8 cellular contexts compared by ENCODE assay signal in genomic region chr19:13861714-13862531, GRCh38. TPM values are rescaled to one million over a fixed set of nuclear protein-coding genes. Genes with fewer than 3 reads are reported as not detected.
DNase-seq lines count a peak whose midpoint lies in the region; ATAC-seq and TF ChIP-seq lines count a peak whose summit lies in the region.

No MANE protein-coding gene starts in this region.

- H3K4me3 ChIP-seq in H7 (ENCODE audit: insufficient read depth, low read depth, low read length) (peak overlapping the region; percentile 38), Loucy (ENCODE audit: low read length, poor library complexity, severe bottlenecking) (peak overlapping the region; percentile 64), trophoblast cell (ENCODE audit: low read depth, low read length) (no peak overlapping the region), tibial nerve (peak overlapping the region; percentile 27 to 52 (median 40))

- H3K18ac ChIP-seq in trophoblast cell (ENCODE audit: low read length) = peak overlapping the region; percentile 97

- no peak overlapping the region for H3K23ac ChIP-seq in trophoblast cell (ENCODE audit: low read length)

- peak overlapping the region; percentile 95 for H3K27ac Mint-ChIP-seq in activated naive CD8-positive, alpha-beta T cell treated with anti-CD3 and anti-CD28 coated beads, Interleukin-2, amount 10 ng/mL, durations not matched to agents 7 days and 5 days

- peak overlapping the region; percentile 95 for H2BK12ac ChIP-seq in trophoblast cell (ENCODE audit: low read length)

- no peaks in the 10 kb centered on the region for H4K20me1 ChIP-seq in Loucy (ENCODE audit: insufficient read depth, low read length, poor library complexity, severe bottlenecking)

- intact Hi-C loops in Right ventricle myocardium superior (cut with DNase I) = loop anchor here (5.0 to 10.0 kb wide), 2 partner anchors 80 to 267 kb away; no protein-coding TSS in a partner anchor

- peaks cover 20% of the 10 kb centered on the region for H3K79me1 ChIP-seq in trophoblast cell (ENCODE audit: low read length)

- DNase-seq in H7 (peak; percentile 97), SKM-1 (lab: John Stamatoyannopoulos, UW; ENCODE audit: unreplicated experiment) (peak; percentile 62), Right ventricle myocardium superior (peak; percentile 96), trophoblast cell (peak; percentile 89 to 94), tibial nerve (ENCODE audit: low spot score in 2 of 2) (peak; percentile 88 to 92)
- peak; percentile 93 for DNase-seq in activated naive CD8-positive, alpha-beta T cell treated with anti-CD3 and anti-CD28 coated beads, Interleukin-2, amount 10 ng/mL, durations not matched to agents 7 days and 5 days

- ATAC-seq in activated naive CD8-positive, alpha-beta T cell treated with anti-CD3 and anti-CD28 coated beads, Interleukin-2, amount 10 ng/mL, durations not matched to agents 7 days and 5 days (ENCODE audit: low read depth) = peak; percentile 93
- peak; percentile 93 for ATAC-seq in Right ventricle myocardium superior (ENCODE audit: poor library complexity)

- peaks cover 18% of the 10 kb centered on the region for H3K27me3 Mint-ChIP-seq in activated naive CD8-positive, alpha-beta T cell treated with anti-CD3 and anti-CD28 coated beads, Interleukin-2, amount 10 ng/mL, durations not matched to agents 7 days and 5 days

- H3K36me3 ChIP-seq in ES-I3 (ENCODE audit: insufficient read depth, low read length) (no peaks in the 10 kb centered on the region), H7 (replicated peaks; ENCODE audit: control insufficient read depth, insufficient read depth, low read length) (no peaks in the 10 kb centered on the region), Loucy (ENCODE audit: insufficient read depth, low read length) (no peaks in the 10 kb centered on the region), trophoblast cell (ENCODE audit: control insufficient read depth in 1 of 2, insufficient read depth in 2 of 2, low read length in 2 of 2) (no peaks in the 10 kb centered on the region), tibial nerve (no peaks in the 10 kb centered on the region)

- H4K12ac ChIP-seq in trophoblast cell (ENCODE audit: low read depth, low read length) = peak overlapping the region; percentile 97

- no peaks in the 10 kb centered on the region for H3K36me3 Mint-ChIP-seq in activated naive CD8-positive, alpha-beta T cell treated with anti-CD3 and anti-CD28 coated beads, Interleukin-2, amount 10 ng/mL, durations not matched to agents 7 days and 5 days

- H2BK120ac ChIP-seq in trophoblast cell (ENCODE audit: insufficient read depth, low read length, poor library complexity) = peak overlapping the region; percentile 100

- H3K79me2 ChIP-seq in Loucy (ENCODE audit: insufficient read depth, low read length) (peaks cover 11% of the 10 kb centered on the region), trophoblast cell (ENCODE audit: control insufficient read depth, insufficient read depth, low read length, poor library complexity) (peaks cover 8% of the 10 kb centered on the region)

- TF ChIP-seq EP300 in tibial nerve (IDR thresholded peaks at IDR 0.05) = peak; percentile 59 to 77

- H3K4me2 ChIP-seq in Loucy (ENCODE audit: low read depth, low read length, poor library complexity, severe bottlenecking) (peak overlapping the region; percentile 97), trophoblast cell (ENCODE audit: low read length) (peak overlapping the region; percentile 86)

- H3K4ac ChIP-seq in trophoblast cell (ENCODE audit: low read depth, low read length) = peak overlapping the region; percentile 95

- peak; percentile 80 for TF ChIP-seq CTCF in Loucy (conservative IDR thresholded peaks at IDR 0.05; ENCODE audit: low read length)
- TF ChIP-seq CTCF in tibial nerve (IDR thresholded peaks at IDR 0.05) = peak; percentile 96 to 99 (median 98)

- H3K14ac ChIP-seq in trophoblast cell (ENCODE audit: low read length) = peak overlapping the region; percentile 98

- H2AK5ac ChIP-seq in trophoblast cell (ENCODE audit: low read length) = peak overlapping the region; percentile 100

- TF ChIP-seq POLR2A in tibial nerve (IDR thresholded peaks at IDR 0.05) = peak in 1 of 2 donors; percentile 14

- H3K4me3 Mint-ChIP-seq in activated naive CD8-positive, alpha-beta T cell treated with anti-CD3 and anti-CD28 coated beads, Interleukin-2, amount 10 ng/mL, durations not matched to agents 7 days and 5 days = peak overlapping the region; percentile 95

- H3F3A ChIP-seq in Loucy (ENCODE audit: low read depth) = peaks cover 22% of the 10 kb centered on the region

- no CpG with 5 or more reads among the region's 27 CpGs for WGBS in trophoblast cell (ENCODE audit: extremely low coverage, insufficient coverage, insufficient read length)
- 1% methylated on average over 20 to 27 of the region's 27 CpGs for WGBS in tibial nerve, 2 donors

- H3K27me3 ChIP-seq in H7 (ENCODE audit: control insufficient read depth, insufficient read depth, low read length) (peaks cover 28% of the 10 kb centered on the region), Loucy (ENCODE audit: insufficient read depth, low read length, poor library complexity, severe bottlenecking) (no peaks in the 10 kb centered on the region), trophoblast cell (ENCODE audit: insufficient read depth, low read length) (peaks cover 6% of the 10 kb centered on the region), tibial nerve (peaks cover 0 to 4% of the 10 kb centered on the region in 2 donors)

- H3K9me3 ChIP-seq in ES-I3 (ENCODE audit: control insufficient read depth, insufficient read depth, low read length) = no peaks in the 10 kb centered on the region; the same call in 1 of the 2 replicates
- H3K9me3 ChIP-seq in Loucy (ENCODE audit: insufficient read depth, low read depth, low read length) = no peaks in the 10 kb centered on the region
- peaks cover 2% of the 10 kb centered on the region for H3K9me3 ChIP-seq in trophoblast cell (ENCODE audit: insufficient read depth, low read depth, low read length)
- H3K9me3 ChIP-seq in tibial nerve = no peaks in the 10 kb centered on the region

- H3K9ac ChIP-seq in ES-I3 (ENCODE audit: low read depth, low read length) (peak overlapping the region; percentile 75), Loucy (ENCODE audit: low read depth, low read length, poor library complexity, severe bottlenecking) (peak overlapping the region; percentile 64), trophoblast cell (ENCODE audit: low read length) (peak overlapping the region; percentile 78)

- H2BK5ac ChIP-seq in trophoblast cell (ENCODE audit: low read depth, low read length, poor library complexity) = peak overlapping the region; percentile 98

- no peaks in the 10 kb centered on the region for H3K9me2 ChIP-seq in Loucy (replicated peaks; ENCODE audit: low read depth, low read length)

- H2AFZ ChIP-seq in Loucy (ENCODE audit: low read length) (peak overlapping the region; percentile 81), trophoblast cell (ENCODE audit: insufficient read depth, low read length, poor library complexity) (peak overlapping the region; percentile 79)

- peaks cover 42% of the 10 kb centered on the region for H3K4me1 Mint-ChIP-seq in activated naive CD8-positive, alpha-beta T cell treated with anti-CD3 and anti-CD28 coated beads, Interleukin-2, amount 10 ng/mL, durations not matched to agents 7 days and 5 days

- H3K9me3 Mint-ChIP-seq in activated naive CD8-positive, alpha-beta T cell treated with anti-CD3 and anti-CD28 coated beads, Interleukin-2, amount 10 ng/mL, durations not matched to agents 7 days and 5 days = no peaks in the 10 kb centered on the region

- peak overlapping the region; percentile 96 for H4K8ac ChIP-seq in trophoblast cell (ENCODE audit: low read depth, low read length)

- POLR2A ChIA-PET in activated naive CD8-positive, alpha-beta T cell treated with anti-CD3 and anti-CD28 coated beads, Interleukin-2, amount 10 ng/mL, durations not matched to agents 7 days and 5 days (lab: Charles Lee) = interaction anchor here (0.6 to 6.6 kb wide), 18 partner anchors 9 to 190 kb away, joined by 3 to 94 read pairs (median 10); partner anchors contain the start of genes C19orf53, MRI1 and ZSWIM4

- peak overlapping the region; percentile 100 for H4K91ac ChIP-seq in trophoblast cell (ENCODE audit: low read depth, low read length)

- H3K4me1 ChIP-seq in ES-I3 (ENCODE audit: insufficient read depth, low read length) = peaks cover 14% of the 10 kb centered on the region; the same call in 1 of the 2 replicates
- H3K4me1 ChIP-seq in Loucy (ENCODE audit: insufficient read depth, low read length, poor library complexity, severe bottlenecking) = peaks cover 35% of the 10 kb centered on the region
- H3K4me1 ChIP-seq in trophoblast cell (ENCODE audit: control insufficient read depth in 1 of 2, insufficient read depth in 2 of 2, low read length in 2 of 2) = peaks cover 14 to 16% of the 10 kb centered on the region in 2 experiments
- peaks cover 0 to 36% (median 12%) of the 10 kb centered on the region in 4 donors for H3K4me1 ChIP-seq in tibial nerve

- H3K27ac ChIP-seq in trophoblast cell (ENCODE audit: low read depth, low read length) (peak overlapping the region; percentile 89), tibial nerve (peak overlapping the region; percentile 81 to 94 (median 90))

RNA-seq across cellular contexts. Expression of gene NANOS3, which starts 15.0 kb away (rescaled TPM):
- total RNA-seq in H7 (2014; rRNA removed; shearing (Covaris generic)) = not detected in 2 replicates
- total RNA-seq in activated naive CD8-positive, alpha-beta T cell treated with anti-CD3 and anti-CD28 coated beads, Interleukin-2, amount 10 ng/mL, durations not matched to agents 7 days and 5 days = 1 to 10 TPM in 1 of 2 experiments, not detected in 1; 2.3 TPM
- total RNA-seq in Right ventricle myocardium superior = 1.8 TPM
- polyA plus RNA-seq in trophoblast cell (2013) = 1.8 and 2.0 TPM in 2 replicates
- not detected for total RNA-seq in tibial nerve

RNA-seq across cellular contexts. Expression of gene BRME1, which starts 44.0 kb away (rescaled TPM):
- total RNA-seq in H7 (2014; rRNA removed; shearing (Covaris generic)) = 3.4 and 4.1 TPM in 2 replicates
- 1 to 10 TPM; 5.5 to 7.2 TPM for total RNA-seq in activated naive CD8-positive, alpha-beta T cell treated with anti-CD3 and anti-CD28 coated beads, Interleukin-2, amount 10 ng/mL, durations not matched to agents 7 days and 5 days
- total RNA-seq in Right ventricle myocardium superior (0.81 TPM), tibial nerve (1 to 10 TPM in 3 of 4 donors, not detected in 1; 1.5 to 3.3 (median 3.0) TPM)
- 1.1 TPM in 2 replicates for polyA plus RNA-seq in trophoblast cell (2013)

RNA-seq across cellular contexts. Expression of gene CC2D1A, which starts 44.1 kb away (rescaled TPM):
- total RNA-seq in H7 (2014; rRNA removed; shearing (Covaris generic)) = 22.8 and 25.0 TPM in 2 replicates
- 10 to 100 TPM; 34.7 to 34.8 TPM for total RNA-seq in activated naive CD8-positive, alpha-beta T cell treated with anti-CD3 and anti-CD28 coated beads, Interleukin-2, amount 10 ng/mL, durations not matched to agents 7 days and 5 days
- total RNA-seq in Right ventricle myocardium superior (20.0 TPM), tibial nerve (10 to 100 TPM; 42.7 to 99.3 (median 56.0) TPM)
- 17.6 and 17.8 TPM in 2 replicates for polyA plus RNA-seq in trophoblast cell (2013)
